Comparison of ENCODE assay signal across 34 cellular contexts in the genomic region with DNA sequence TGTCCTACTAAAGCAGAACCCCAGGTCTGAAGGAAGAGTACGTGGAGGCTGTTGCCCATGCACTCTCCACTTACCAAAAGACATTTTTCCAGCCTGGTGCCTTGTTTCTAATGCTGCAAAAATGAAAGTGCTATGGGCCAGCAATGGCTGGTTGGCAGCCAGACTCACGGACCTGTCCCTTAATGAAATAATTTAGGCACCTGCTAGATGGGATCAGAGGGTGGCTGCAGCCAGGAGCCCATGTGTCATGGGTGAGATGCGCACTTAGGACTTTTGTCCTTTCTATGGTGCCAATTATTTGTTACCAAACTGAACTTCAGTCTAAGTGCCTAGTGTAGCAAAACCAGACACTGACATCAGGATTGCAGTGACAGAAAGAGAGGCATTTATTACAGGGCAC.
"Had no signal": no experiment of that assay in that cellular context is flagged by ENCODE, and none has a peak within 500 bp of the region (broad histone marks: within the 10 kb centered on the region; RNA-seq: fewer than 3 reads in every experiment).

No MANE protein-coding gene starts in this region.

- H3K9ac ChIP-seq: KMS-11 had no signal

- H3K27ac ChIP-seq: KMS-11 had no signal

- H3K36me3 ChIP-seq: MG63 had no signal

- H3K9me3 ChIP-seq: MG63 had no signal

- H3K4me3 ChIP-seq: MG63 had no signal

- DNase-seq: Karpas-422, Kasumi-1, KG1, MG63, MM.1S, MV-4-11, NCI-H1048, NCI-H1092, NCI-H1092 treated with DMSO at 0.1 percent for 48 hours, NCI-H1105, NCI-H1105 treated with DMSO at 0.1 percent for 48 hours, NCI-H1417, NCI-H1417 treated with DMSO at 0.1 percent for 48 hours, NCI-H1436, NCI-H1436 treated with DMSO at 0.1 percent for 48 hours, NCI-H146, NCI-H1694, NCI-H1694 treated with DMSO at 0.1 percent for 48 hours, NCI-H187, NCI-H187 treated with DMSO at 0.1 percent for 48 hours, NCI-H1930, NCI-H2029, NCI-H2029 treated with DMSO at 0.1 percent for 48 hours, NCI-H2081, NCI-H2081 treated with DMSO at 0.1 percent for 48 hours, NCI-H2107, NCI-H2171, NCI-H2171 treated with DMSO at 0.1 percent for 48 hours, NCI-H2227 treated with DMSO at 0.1 percent for 48 hours, NCI-H226, NCI-H345, NCI-H446, NCI-H446 treated with DMSO at 0.1 percent for 48 hours had no signal

- H3K4me2 ChIP-seq: KMS-11 had no signal
